Comparison of ENCODE assay signal across 2 cellular contexts in genomic region chr15:83692820-83693581, GRCh38.
TF ChIP-seq lines count a peak whose summit lies in the region.

No MANE protein-coding gene starts in this region.

TF ChIP-seq in SK-N-SH, 30 proteins besides CTCF, POLR2A, EP300 and RAD21 (continued from another document):
- TF ChIP-seq POLR2AphosphoS5 (IDR thresholded peaks at IDR 0.05; ENCODE audit: low read depth, low read length) (no peak), RFX5 (IDR thresholded peaks at IDR 0.05; ENCODE audit: low read length) (no peak), REST (IDR thresholded peaks at IDR 0.05; ENCODE audit: low read depth, low read length) (no peak), RXRA (IDR thresholded peaks at IDR 0.05; ENCODE audit: borderline replicate concordance, low read depth) (no peak), PBX3 (IDR thresholded peaks at IDR 0.05) (no peak), RCOR1 (IDR thresholded peaks at IDR 0.05; ENCODE audit: low read length) (no peak), JUND (IDR thresholded peaks at IDR 0.05) (no peak)

TF ChIP-seq in SK-N-SH treated with all-trans-retinoic acid at 6 μM for 48 hours, 23 proteins besides CTCF, POLR2A, EP300 and RAD21 (continued from another document):
- TF ChIP-seq PATZ1 (CRISPR knock-in tag; IDR thresholded peaks at IDR 0.05; ENCODE audit: borderline replicate concordance): no peak
- TF ChIP-seq POU6F1 (CRISPR knock-in tag; IDR thresholded peaks at IDR 0.05; ENCODE audit: borderline replicate concordance, low read depth): no peak
- TF ChIP-seq OSR1 (CRISPR knock-in tag; IDR thresholded peaks at IDR 0.05): no peak
- TF ChIP-seq TOX (CRISPR knock-in tag; IDR thresholded peaks at IDR 0.05; ENCODE audit: borderline replicate concordance): no peak
- no peak for TF ChIP-seq ZC3H10 (CRISPR knock-in tag; IDR thresholded peaks at IDR 0.05)
- TF ChIP-seq TCF4 (CRISPR knock-in tag; IDR thresholded peaks at IDR 0.05; ENCODE audit: borderline replicate concordance): no peak
- TF ChIP-seq ISL1 (CRISPR knock-in tag; IDR thresholded peaks at IDR 0.05): no peak
- no peak for TF ChIP-seq RARB (CRISPR knock-in tag; IDR thresholded peaks at IDR 0.05)
- no peak for TF ChIP-seq GLIS3 (CRISPR knock-in tag; IDR thresholded peaks at IDR 0.05)
- no peak for TF ChIP-seq ZNF8 (CRISPR knock-in tag; IDR thresholded peaks at IDR 0.05)
- TF ChIP-seq ESRRG (CRISPR knock-in tag; IDR thresholded peaks at IDR 0.05): no peak
- no peak for TF ChIP-seq ARNTL (CRISPR knock-in tag; IDR thresholded peaks at IDR 0.05; ENCODE audit: borderline replicate concordance, low read depth)
- no peak for TF ChIP-seq PPARA (CRISPR knock-in tag; IDR thresholded peaks at IDR 0.05; ENCODE audit: borderline replicate concordance)
- no peak for TF ChIP-seq CSRNP3 (CRISPR knock-in tag; IDR thresholded peaks at IDR 0.05)
- TF ChIP-seq CSDC2 (CRISPR knock-in tag; IDR thresholded peaks at IDR 0.05): no peak
- TF ChIP-seq TSHZ2 (CRISPR knock-in tag; IDR thresholded peaks at IDR 0.05): no peak
- no peak for TF ChIP-seq SNAI2 (CRISPR knock-in tag; IDR thresholded peaks at IDR 0.05)
TF ChIP-seq in SK-N-SH treated with all-trans-retinoic acid at 6 μM for 48 hours: peak in this region for 0.
